In genomic region chr7:144023171-144023827, GRCh38 we compare ENCODE assay signal across 19 cellular contexts. TPM values are rescaled to one million over a fixed set of nuclear protein-coding genes. Genes with fewer than 3 reads are reported as not detected.
"Had no signal": no experiment of that assay in that cellular context is flagged by ENCODE, and none has a peak within 500 bp of the region (broad histone marks: within the 10 kb centered on the region; RNA-seq: fewer than 3 reads in every experiment).

No MANE protein-coding gene starts in this region.

- DNase-seq: Karpas-422, KG1, MG63, NCI-H1092, NCI-H1436, NCI-H187, NCI-H2029, NCI-H2081 treated with DMSO at 0.1 percent for 48 hours, NCI-H2171, NCI-H226, NCI-H446, NCI-H510A, NCI-H524 treated with DMSO at 0.1 percent for 48 hours, NCI-H69, NCI-H774, Right ventricle myocardium superior, RPMI8226, SIG-M5 had no signal

RNA-seq across cellular contexts. Expression of gene OR6B1, which starts 23.2 kb away (rescaled TPM):
- total RNA-seq: Right ventricle myocardium superior, SJSA1 had no signal

RNA-seq across cellular contexts. Expression of gene OR2A5, which starts 25.4 kb away (rescaled TPM):
- total RNA-seq: Right ventricle myocardium superior, SJSA1 had no signal

RNA-seq across cellular contexts. Expression of gene OR2A25, which starts 46.3 kb away (rescaled TPM):
- total RNA-seq: Right ventricle myocardium superior, SJSA1 had no signal
